Comparison of ENCODE assay signal across 8 cellular contexts in genomic region chr7:27210441-27211083, GRCh38. TPM values are rescaled to one million over a fixed set of nuclear protein-coding genes. Genes with fewer than 3 reads are reported as not detected.
DNase-seq lines count a peak whose midpoint lies in the region; ATAC-seq and TF ChIP-seq lines count a peak whose summit lies in the region.

No MANE protein-coding gene starts in this region.

- H2BK5ac ChIP-seq in H9 (ENCODE audit: insufficient read length, low read length), result no peak overlapping the region

- peaks cover 18 to 27% of the 10 kb centered on the region in 2 experiments for H3K4me1 Mint-ChIP-seq in H9
- peaks cover 29% of the 10 kb centered on the region for H3K4me1 Mint-ChIP-seq in stimulated activated memory B cell treated with anti-CD40 and anti-IgM and Interleukin-4, amounts not matched to agents 10 μg/mL and 1 μg/mL and 100 μg/mL, for 72 hours

- H2BK20ac ChIP-seq in H9 (ENCODE audit: low read depth, low read length, poor library complexity, severe bottlenecking), result no peak overlapping the region

- H3K18ac ChIP-seq in H9 (ENCODE audit: insufficient read length, low read depth, low read length), result no peak overlapping the region

- no peak overlapping the region for H4K5ac ChIP-seq in H9 (ENCODE audit: insufficient read length, low read depth, low read length)

- H3K23ac ChIP-seq in H9 (ENCODE audit: insufficient read length, low read depth, low read length), result no peak overlapping the region

- no peaks in the 10 kb centered on the region for H3K79me1 ChIP-seq in H9 (ENCODE audit: insufficient read depth, low read depth, low read length, poor library complexity, severe bottlenecking)

- no peak overlapping the region for H3K4me2 ChIP-seq in H9 (ENCODE audit: insufficient read depth, insufficient read length, low read length)

- H2BK15ac ChIP-seq in H9 (ENCODE audit: low read depth, low read length), result no peak overlapping the region

- H2AK5ac ChIP-seq in H9 (ENCODE audit: insufficient read length, low read length), result no peak overlapping the region

- H2BK12ac ChIP-seq in H9 (ENCODE audit: insufficient read length, low read depth, low read length), result no peak overlapping the region

- H3K4me1 ChIP-seq in H9 (ENCODE audit: insufficient read depth, low read length), result no peaks in the 10 kb centered on the region

- no peaks in the 10 kb centered on the region for H4K20me1 ChIP-seq in H9 (ENCODE audit: control insufficient read depth, insufficient read depth, insufficient read length)

- H3T11ph ChIP-seq in H9 (ENCODE audit: low read length), result no peak overlapping the region

- H3K79me2 ChIP-seq in H9 (ENCODE audit: insufficient read depth, low read length), result no peaks in the 10 kb centered on the region

- WGBS in H9 (ENCODE audit: extremely low coverage, insufficient read length, low lambda C conversion rate), result no CpG with 5 or more reads among the region's 32 CpGs

- peaks cover 8% of the 10 kb centered on the region for H3K23me2 ChIP-seq in H9 (ENCODE audit: insufficient read length, low read depth, low read length, poor library complexity, severe bottlenecking)

- peak; percentile 64 for DNase-seq in AG20443 (ENCODE audit: low spot score)
- DNase-seq in H9, result peak; percentile 78
- peak; percentile 45 for DNase-seq in SKM-1 (lab: John Stamatoyannopoulos, UW; ENCODE audit: unreplicated experiment)
- DNase-seq in cerebellar cortex (ENCODE audit: low spot score), result peak; percentile 20
- peak; percentile 72 for DNase-seq in left lobe of liver (ENCODE audit: low spot score)
- DNase-seq in COR-L47 (lab: John Stamatoyannopoulos, UW), result no peak

- no peak overlapping the region for H3K27ac Mint-ChIP-seq in H9
- no peak overlapping the region for H3K27ac Mint-ChIP-seq in stimulated activated memory B cell treated with anti-CD40 and anti-IgM and Interleukin-4, amounts not matched to agents 10 μg/mL and 1 μg/mL and 100 μg/mL, for 72 hours

- H3K27ac ChIP-seq in H9 (ENCODE audit: insufficient read length, low read depth, low read length), result no peak overlapping the region

- TF ChIP-seq CTCF in H9 (conservative IDR thresholded peaks at IDR 0.05), result peak; percentile 84

- H2BK120ac ChIP-seq in H9 (ENCODE audit: low read depth, low read length, poor library complexity, severe bottlenecking), result no peak overlapping the region

- no peak overlapping the region for H3K56ac ChIP-seq in H9 (ENCODE audit: insufficient read length, low read depth, low read length)

- ATAC-seq in left lobe of liver (peak; percentile 90), HG02884 (IDR thresholded peaks at IDR 0.05; ENCODE audit: unreplicated experiment) (no peak)
- peak; percentile 61 for ATAC-seq in stimulated activated memory B cell treated with anti-CD40 and anti-IgM and Interleukin-4, amounts not matched to agents 10 μg/mL and 1 μg/mL and 100 μg/mL, for 72 hours

- no peak overlapping the region for H4K91ac ChIP-seq in H9 (ENCODE audit: insufficient read length, low read depth, low read length)

- no peak overlapping the region for H2AFZ ChIP-seq in H9 (ENCODE audit: low read length)

- peaks cover 100% of the 10 kb centered on the region for H3K27me3 ChIP-seq in H9 (ENCODE audit: insufficient read depth, low read length)

- H4K8ac ChIP-seq in H9 (replicated peaks; ENCODE audit: insufficient read length, low read depth, low read length), result no peak overlapping the region

- H3K9ac ChIP-seq in H9 (ENCODE audit: extremely low read depth, insufficient read length, low read length), result no peak overlapping the region

- peaks cover 100% of the 10 kb centered on the region for H3K27me3 Mint-ChIP-seq in H9 (ENCODE audit: low read depth)
- peaks cover 99% of the 10 kb centered on the region for H3K27me3 Mint-ChIP-seq in stimulated activated memory B cell treated with anti-CD40 and anti-IgM and Interleukin-4, amounts not matched to agents 10 μg/mL and 1 μg/mL and 100 μg/mL, for 72 hours

- no peak overlapping the region for H3K14ac ChIP-seq in H9 (ENCODE audit: insufficient read depth, low read length)

- no peak overlapping the region for H3K4me3 Mint-ChIP-seq in H9
- H3K4me3 Mint-ChIP-seq in stimulated activated memory B cell treated with anti-CD40 and anti-IgM and Interleukin-4, amounts not matched to agents 10 μg/mL and 1 μg/mL and 100 μg/mL, for 72 hours, result peak overlapping the region; percentile 58

- H3K4ac ChIP-seq in H9 (ENCODE audit: low read depth, low read length), result no peak overlapping the region

- no peaks in the 10 kb centered on the region for H3K36me3 Mint-ChIP-seq in H9 (ENCODE audit: insufficient read depth in 1 of 3, low read depth in 3 of 3)
- H3K36me3 Mint-ChIP-seq in stimulated activated memory B cell treated with anti-CD40 and anti-IgM and Interleukin-4, amounts not matched to agents 10 μg/mL and 1 μg/mL and 100 μg/mL, for 72 hours, result no peaks in the 10 kb centered on the region

- H3K9me3 ChIP-seq in H9 (ENCODE audit: control insufficient read depth, low read depth, low read length), result no peaks in the 10 kb centered on the region

- peaks cover 2 to 8% of the 10 kb centered on the region in 2 experiments; a peak in 3 of 5 replicates for H3K9me3 Mint-ChIP-seq in H9
- no peaks in the 10 kb centered on the region for H3K9me3 Mint-ChIP-seq in stimulated activated memory B cell treated with anti-CD40 and anti-IgM and Interleukin-4, amounts not matched to agents 10 μg/mL and 1 μg/mL and 100 μg/mL, for 72 hours

RNA-seq across cellular contexts. Expression of gene HOXA13, which starts 10.7 kb away (rescaled TPM):
- not detected in 2 replicates for total RNA-seq in H9 (2021)
- total RNA-seq in left lobe of liver, result 0.03 TPM

RNA-seq across cellular contexts. Expression of gene HOXA11, which starts 25.5 kb away (rescaled TPM):
- total RNA-seq in H9 (2021), result not detected in 2 replicates
- total RNA-seq in left lobe of liver, result not detected

RNA-seq across cellular contexts. Expression of gene EVX1, which starts 32.0 kb away (rescaled TPM):
- total RNA-seq in H9 (2021), result not detected in 2 replicates
- not detected for total RNA-seq in left lobe of liver

RNA-seq across cellular contexts. Expression of gene HOXA10, which starts 36.4 kb away (rescaled TPM):
- not detected in 2 replicates for total RNA-seq in H9 (2021)
- 0.10 TPM for total RNA-seq in left lobe of liver

RNA-seq across cellular contexts. Expression of gene HOXA9, which starts 45.2 kb away (rescaled TPM):
- not detected in 2 replicates for total RNA-seq in H9 (2021)
- total RNA-seq in left lobe of liver, result not detected
